Comparison of ENCODE assay signal across 23 cellular contexts in the genomic region with DNA sequence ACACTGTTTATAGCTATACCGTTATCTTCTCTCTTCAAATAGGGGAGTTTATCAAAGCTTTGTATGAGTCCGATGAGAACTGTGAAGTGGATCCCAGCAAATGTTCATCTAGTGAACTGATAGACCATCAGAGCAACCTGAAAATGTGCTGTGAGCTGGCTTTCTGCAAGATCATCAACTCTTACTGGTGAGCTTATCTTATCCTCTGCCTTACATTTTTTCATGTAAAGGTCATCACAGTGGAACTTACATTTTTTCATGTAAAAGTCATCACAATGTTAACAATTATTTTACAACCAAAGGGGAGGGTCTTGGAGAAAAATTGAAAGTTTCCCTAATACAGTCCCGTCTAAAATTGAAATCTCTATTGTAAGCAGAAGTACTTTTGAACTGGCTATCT. TPM values are rescaled to one million over a fixed set of nuclear protein-coding genes. Genes with fewer than 3 reads are reported as not detected.
DNase-seq lines count a peak whose midpoint lies in the region; ATAC-seq, FAIRE-seq and TF ChIP-seq lines count a peak whose summit lies in the region.
"Had no signal": no experiment of that assay in that cellular context is flagged by ENCODE, and none has a peak within 500 bp of the region (broad histone marks: within the 10 kb centered on the region; RNA-seq: fewer than 3 reads in every experiment).

No MANE protein-coding gene starts in this region.

- H3K4me1 ChIP-seq in mesendoderm (ENCODE audit: control insufficient read depth, low read depth, low read length) = no peaks in the 10 kb centered on the region
- H3K4me1 ChIP-seq in mammary epithelial cell (ENCODE audit: insufficient read depth, low read length) = no peaks in the 10 kb centered on the region
- H3K4me1 ChIP-seq: sigmoid colon had no signal

- no peaks in the 10 kb centered on the region for H3K27me3 ChIP-seq in brain microvascular endothelial cell (replicated peaks)
- H3K27me3 ChIP-seq in mesendoderm (ENCODE audit: insufficient read depth, low read length, poor library complexity) = no peaks in the 10 kb centered on the region
- no peaks in the 10 kb centered on the region for H3K27me3 ChIP-seq in mammary epithelial cell (ENCODE audit: insufficient read depth, low read length)
- H3K27me3 ChIP-seq: sigmoid colon had no signal

- WGBS in mesendoderm (ENCODE audit: extremely low coverage, insufficient coverage, low lambda C conversion rate) = no CpG with 5 or more reads among the region's 3 CpGs
- 90% methylated on average over 3 of the region's 3 CpGs for WGBS in mammary epithelial cell (ENCODE audit: low coverage, missing lambda C conversion rate)

- H2AFZ ChIP-seq in mammary epithelial cell (ENCODE audit: low read depth, low read length) = no peak overlapping the region

- CTCF ChIA-PET in mammary epithelial cell (lab: Charles Lee; ENCODE audit: low non-redundant PET) = no interaction called here

- no peak for TF ChIP-seq POLR2A in GM12891 (IDR thresholded peaks at IDR 0.05; ENCODE audit: low read depth, low read length)

- no peaks in the 10 kb centered on the region for H3K79me1 ChIP-seq in mesendoderm (ENCODE audit: low read length)

- H3K56ac ChIP-seq in mesendoderm (ENCODE audit: low read length) = no peak overlapping the region

- DNase-seq in AG20443 (ENCODE audit: low spot score) (peak; percentile 21), LHCN-M2 (ENCODE audit: low read depth) (peak; percentile 27), brain microvascular endothelial cell (peak; percentile 56), mesendoderm (peak; percentile 87), NOMO-1 treated with DMSO at 0.1 percent for 48 hours (lab: John Stamatoyannopoulos, UW; ENCODE audit: unreplicated experiment) (no peak), mammary epithelial cell (no peak), left ventricle myocardium superior (no peak), GM12891 (ENCODE audit: insufficient read length, low spot score) (no peak)
- DNase-seq: cerebellar nuclear complex; foreskin melanocyte; NCI-H1436; NCI-H446; occipital lobe; sigmoid colon; stimulated activated CD4-positive, alpha-beta T cell treated with anti-CD3 and anti-CD28 coated beads, Interleukin-2, amount 100 ng/mL, for 48 hours had no signal

- no peak overlapping the region for H2AK5ac ChIP-seq in mesendoderm (ENCODE audit: low read length)

- TF ChIP-seq CTCF in brain microvascular endothelial cell (IDR thresholded peaks at IDR 0.05; ENCODE audit: low read depth, low read length, missing control alignments) (no peak), mammary epithelial cell (conservative IDR thresholded peaks at IDR 0.05 in 1 of 2, IDR thresholded peaks at IDR 0.05 in 1 of 2; ENCODE audit: extremely low read depth in 1 of 2, insufficient read depth in 1 of 2, low read depth in 1 of 2, low read length in 2 of 2) (no peak)

- no TSS peak for BruUV-seq in mammary epithelial cell (replicated peaks; lab: Mats Ljungman, UMichigan)

- H2BK120ac ChIP-seq in mesendoderm (ENCODE audit: low read depth, low read length) = no peak overlapping the region

- no peak overlapping the region for H3K27ac ChIP-seq in brain microvascular endothelial cell
- H3K27ac ChIP-seq in mesendoderm (ENCODE audit: low read depth, low read length) = no peak overlapping the region
- no peak overlapping the region for H3K27ac ChIP-seq in mammary epithelial cell (ENCODE audit: insufficient read depth, low read depth, low read length)
- H3K27ac ChIP-seq: sigmoid colon had no signal

- H3K79me2 ChIP-seq in mesendoderm (ENCODE audit: control insufficient read depth, insufficient read depth, low read length) (no peaks in the 10 kb centered on the region), mammary epithelial cell (ENCODE audit: insufficient read depth, low read length) (no peaks in the 10 kb centered on the region)

- H4K5ac ChIP-seq in mesendoderm (ENCODE audit: low read length) = no peak overlapping the region

- H3K9ac ChIP-seq in mesendoderm (ENCODE audit: low read length) = no peak overlapping the region
- H3K9ac ChIP-seq in mammary epithelial cell (ENCODE audit: insufficient read depth, low read length) = no peak overlapping the region

- FAIRE-seq in GM12891 (lab: Jason Lieb, UNC) = no peak
- FAIRE-seq: GM18507, GM19239 had no signal

- H2BK5ac ChIP-seq in mesendoderm (ENCODE audit: low read length) = no peak overlapping the region

- H3K9me3 ChIP-seq in mammary epithelial cell (replicated peaks; ENCODE audit: insufficient read depth, low read length) = no peaks in the 10 kb centered on the region
- H3K9me3 ChIP-seq: sigmoid colon had no signal

- H3K23ac ChIP-seq in mesendoderm (ENCODE audit: low read length) = no peak overlapping the region

- intact Hi-C loops in mammary epithelial cell (cut with micrococcal nuclease) = no loop called here
- intact Hi-C loops in left ventricle myocardium superior (cut with micrococcal nuclease) = no loop called here

- H4K8ac ChIP-seq in mesendoderm (ENCODE audit: low read depth, low read length) = no peak overlapping the region

- no peak overlapping the region for H3K18ac ChIP-seq in mesendoderm (ENCODE audit: low read length)

- no peak overlapping the region for H3K4ac ChIP-seq in mesendoderm (ENCODE audit: low read depth, low read length)

- H3K4me3 ChIP-seq in brain microvascular endothelial cell (ENCODE audit: low read depth, low read length) (no peak overlapping the region), mesendoderm (ENCODE audit: low read length) (no peak overlapping the region), mammary epithelial cell (replicated peaks in 1 of 3; ENCODE audit: insufficient read depth in 1 of 3, low read depth in 2 of 3, low read length in 3 of 3) (no peak overlapping the region)
- H3K4me3 ChIP-seq: sigmoid colon had no signal

- H2BK15ac ChIP-seq in mesendoderm (replicated peaks; ENCODE audit: low read depth) = no peak overlapping the region

- H3K4me2 ChIP-seq in mesendoderm (ENCODE audit: low read length) (no peak overlapping the region), mammary epithelial cell (ENCODE audit: insufficient read depth, low read depth, low read length) (no peak overlapping the region)

- in situ Hi-C loops in brain microvascular endothelial cell (cut with HindIII; ENCODE audit: low pct_ligation_motif_present, low sequenced_read_pairs) (no loop called here), mammary epithelial cell (cut with MboI; ENCODE audit: low sequenced_read_pairs in 2 of 2) (no loop called here)

- no peaks in the 10 kb centered on the region for H3K36me3 ChIP-seq in brain microvascular endothelial cell (replicated peaks)
- H3K36me3 ChIP-seq in mesendoderm (ENCODE audit: control insufficient read depth, insufficient read depth, low read length) = no peaks in the 10 kb centered on the region
- peaks cover 5% of the 10 kb centered on the region for H3K36me3 ChIP-seq in mammary epithelial cell (ENCODE audit: insufficient read depth, low read length)

- no peaks in the 10 kb centered on the region for H4K20me1 ChIP-seq in mammary epithelial cell (ENCODE audit: insufficient read depth, low read length)

- ATAC-seq in left ventricle myocardium superior = no peak
- ATAC-seq: activated CD4-positive, CD25-positive, alpha-beta regulatory T cell treated with anti-CD3 and anti-CD28 coated beads, Interleukin-2, amount 50 U/mL, for 24 hours; HCT116 had no signal

- dilution Hi-C loops in mammary epithelial cell (cut with HindIII; ENCODE audit: low sequenced_read_pairs) = loop anchor here (5.0 kb wide), 1 partner anchor 79 kb away; no protein-coding TSS in a partner anchor

TF ChIP-seq in GM12891, 5 proteins besides CTCF, POLR2A, EP300 and RAD21:
- TF ChIP-seq PAX5 (IDR thresholded peaks at IDR 0.05; ENCODE audit: insufficient read depth, low read length, severe bottlenecking) = no peak
- no peak for TF ChIP-seq TAF1 (IDR thresholded peaks at IDR 0.05; ENCODE audit: low read depth, low read length)
- no peak for TF ChIP-seq POLR2AphosphoS5 (IDR thresholded peaks at IDR 0.05; ENCODE audit: low read depth, low read length)
- no peak for TF ChIP-seq SPI1 (IDR thresholded peaks at IDR 0.05; ENCODE audit: low read depth, low read length)
- no peak for TF ChIP-seq POU2F2 (IDR thresholded peaks at IDR 0.05; ENCODE audit: low read depth, low read length)

RNA-seq across cellular contexts. Expression of a gene that starts 45.2 kb away (rescaled TPM):
- not detected in 2 replicates for total RNA-seq in LHCN-M2 (2014; rRNA removed)
- not detected for polyA plus RNA-seq in LHCN-M2 (2012)
- polyA plus RNA-seq in mesendoderm (2013, experiment 1 of 2) = 0.08 TPM
- 0.04 TPM for polyA plus RNA-seq in mesendoderm (2013, experiment 2 of 2)
- not detected for total RNA-seq in mammary epithelial cell
- polyA plus RNA-seq in mammary epithelial cell = not detected
- polyA minus RNA-seq in mammary epithelial cell = not detected
- not detected for total RNA-seq in left ventricle myocardium superior
- not detected for polyA plus RNA-seq in GM12891 (2012; ENCODE audit: low read depth, missing spikeins)
- total RNA-seq: activated CD8-positive, alpha-beta memory T cell treated with anti-CD3 and anti-CD28 coated beads for 36 hours; activated T-helper 1 cell treated with anti-CD3 and anti-CD28 coated beads, Interleukin-12 subunit alpha, Interleukin-12 subunit beta, Interleukin-2, Interleukin-4 antibody, amounts not matched to agents 30 ng/mL and 10 ng/mL and 1 ng/mL, durations not matched to agents 14 hours and 24 hours and 36 hours; HT-29; occipital lobe; sigmoid colon had no signal
- polyA plus RNA-seq: adipose tissue had no signal

Comparison
In these comparisons a context has a peak if more than half of its experiments do, and no peak if none do; other contexts are left out.
1. DNase-seq: peak in AG20443 (single experiment), LHCN-M2 (single experiment), brain microvascular endothelial cell (single experiment) and mesendoderm (single experiment); none in NOMO-1 treated with DMSO at 0.1 percent for 48 hours (single experiment), mammary epithelial cell (single experiment), left ventricle myocardium superior (single experiment) and GM12891 (single experiment).